ENCODE assay signal across 14 cellular contexts in genomic region chr6:154604120-154604519, GRCh38.
DNase-seq lines count a peak whose midpoint lies in the region; ATAC-seq, FAIRE-seq and TF ChIP-seq lines count a peak whose summit lies in the region.
"Had no signal": no experiment of that assay in that cellular context is flagged by ENCODE, and none has a peak within 500 bp of the region (broad histone marks: within the 10 kb centered on the region; RNA-seq: fewer than 3 reads in every experiment).

No MANE protein-coding gene starts in this region.

- TF ChIP-seq CTCF in GM10266 (IDR thresholded peaks at IDR 0.05; ENCODE audit: control insufficient read depth, insufficient read depth, low read depth, missing control alignments) (no peak), K562 (IDR thresholded peaks at IDR 0.05 in 2 of 3, conservative IDR thresholded peaks at IDR 0.05 in 1 of 3; ENCODE audit: insufficient read depth in 2 of 3, low read depth in 1 of 3, low read length in 3 of 3) (no peak)

- ATAC-seq in GM19043 (IDR thresholded peaks at IDR 0.05; ENCODE audit: low read depth, unreplicated experiment) (peak; percentile 37), HG03159 (IDR thresholded peaks at IDR 0.05; ENCODE audit: unreplicated experiment) (peak; percentile 37), K562 (peak; percentile 23; the same call in 2 of the 3 replicates), HG02970 (IDR thresholded peaks at IDR 0.05; ENCODE audit: low FRiP score, unreplicated experiment) (no peak), GM19397 (IDR thresholded peaks at IDR 0.05; ENCODE audit: unreplicated experiment) (no peak)

- H4K20me1 ChIP-seq in K562 (replicated peaks; ENCODE audit: control insufficient read depth, insufficient read depth, low read length) = no peaks in the 10 kb centered on the region

- no peak for FAIRE-seq in K562 (lab: Jason Lieb, UNC)

- no peak overlapping the region for H3K27ac ChIP-seq in K562 (ENCODE audit: extremely low read depth, low read depth, low read length)
- H3K27ac ChIP-seq: colonic mucosa, sigmoid colon had no signal

- no peak for TF ChIP-seq EP300 in K562 (IDR thresholded peaks at IDR 0.05; ENCODE audit: low read length)

- peaks cover 6 to 7% of the 10 kb centered on the region in 2 donors for H3K4me1 Mint-ChIP-seq in immature natural killer cell

- H3K27me3 ChIP-seq in K562 (ENCODE audit: control insufficient read depth in 2 of 2, insufficient read depth in 2 of 2, low read length in 2 of 2) = peaks cover 0 to 5% of the 10 kb centered on the region in 2 experiments; a peak in 3 of 5 replicates
- H3K27me3 ChIP-seq: BE2C, colonic mucosa, sigmoid colon had no signal

- peaks cover 0 to 6% of the 10 kb centered on the region in 2 experiments; a peak in 2 of 5 replicates for H3K4me1 ChIP-seq in K562 (replicated peaks in 1 of 2; ENCODE audit: control insufficient read depth in 2 of 2, insufficient read depth in 2 of 2, low read length in 2 of 2)
- H3K4me1 ChIP-seq: BE2C, colonic mucosa, sigmoid colon had no signal

- peak; percentile 27 for DNase-seq in GM10266 (ENCODE audit: extremely low spot score)
- no peak for DNase-seq in K562 (ENCODE audit: extremely low read depth in 1 of 4, low spot score in 3 of 4)
- DNase-seq in immature natural killer cell = no peak
- no peak for DNase-seq in NCI-H1417 (lab: John Stamatoyannopoulos, UW)
- DNase-seq: BE2C, colonic mucosa, NCI-H187, sigmoid colon had no signal

- H3K27me3 Mint-ChIP-seq in immature natural killer cell (ENCODE audit: low read depth in 3 of 3) = peaks cover 0 to 3% (median 2%) of the 10 kb centered on the region in 3 donors
- H3K27me3 Mint-ChIP-seq: stimulated activated naive CD8-positive, alpha-beta T cell treated with anti-CD3 and anti-CD28 coated beads, Interleukin-15, Interleukin-2, amounts not matched to agents 100 ng/mL and 50 ng/mL, for 24 hours had no signal

- H3K36me3 ChIP-seq in K562 (ENCODE audit: control insufficient read depth, insufficient read depth, low read length) = no peaks in the 10 kb centered on the region
- H3K36me3 ChIP-seq: BE2C, colonic mucosa, sigmoid colon had no signal

- no peaks in the 10 kb centered on the region for H3K9me3 ChIP-seq in K562 (replicated peaks; ENCODE audit: control insufficient read depth, insufficient read depth, low read depth, low read length)
- H3K9me3 ChIP-seq: BE2C, colonic mucosa, sigmoid colon had no signal

- no peak overlapping the region for H3K4me3 ChIP-seq in K562
- H3K4me3 ChIP-seq: colonic mucosa, sigmoid colon had no signal

- no peaks in the 10 kb centered on the region for H3K9me1 ChIP-seq in K562 (ENCODE audit: control insufficient read depth, insufficient read depth, low read length)

- no peak overlapping the region for H3K4me3 Mint-ChIP-seq in immature natural killer cell
- H3K4me3 Mint-ChIP-seq: neural crest cell; stimulated activated naive CD8-positive, alpha-beta T cell treated with anti-CD3 and anti-CD28 coated beads, Interleukin-15, Interleukin-2, amounts not matched to agents 100 ng/mL and 50 ng/mL, for 24 hours had no signal

- POLR2A ChIA-PET in K562 (lab: Yijun Ruan, JAX) = no interaction called here

- H3K79me2 ChIP-seq in K562 (ENCODE audit: control insufficient read depth, insufficient read depth, low read length) = no peaks in the 10 kb centered on the region

- 49% methylated on average over 8 of the region's 8 CpGs for WGBS in K562 (ENCODE audit: insufficient coverage, low coverage, missing lambda C conversion rate)

- peak overlapping the region; percentile 21; the same call in 1 of the 2 replicates for H2AFZ ChIP-seq in K562 (ENCODE audit: low read depth, low read length)

- no peak for TF ChIP-seq POLR2A in K562 (conservative IDR thresholded peaks at IDR 0.05)

- H3K27ac Mint-ChIP-seq in immature natural killer cell = no peak overlapping the region

- H3K9me3 Mint-ChIP-seq in immature natural killer cell = no peaks in the 10 kb centered on the region
- H3K9me3 Mint-ChIP-seq: stimulated activated naive CD8-positive, alpha-beta T cell treated with anti-CD3 and anti-CD28 coated beads, Interleukin-15, Interleukin-2, amounts not matched to agents 100 ng/mL and 50 ng/mL, for 24 hours had no signal

- no peaks in the 10 kb centered on the region for H3K36me3 Mint-ChIP-seq in immature natural killer cell

- intact Hi-C loops in K562 (cut with micrococcal nuclease) = no loop called here

- CTCF ChIA-PET in K562 (lab: Yijun Ruan, JAX; ENCODE audit: low intra/inter-chr PET ratio) = no interaction called here

- in situ Hi-C loops in K562 (cut with MboI) = no loop called here

- H3K4me2 ChIP-seq in K562 (ENCODE audit: insufficient read depth, low read length) = no peak overlapping the region

- H3K9ac ChIP-seq in K562 (ENCODE audit: insufficient read depth in 1 of 2, low read depth in 2 of 2, low read length in 2 of 2) = no peak overlapping the region

- TF ChIP-seq RAD21 in K562 (CRISPR knock-in tag; conservative IDR thresholded peaks at IDR 0.05 in 1 of 2, IDR thresholded peaks at IDR 0.05 in 1 of 2) = no peak

- BruUV-seq in K562 (replicated peaks; lab: Mats Ljungman, UMichigan) = no TSS peak

TF ChIP-seq in K562, 482 proteins besides CTCF, POLR2A, EP300 and RAD21:
- TF ChIP-seq BDP1 (IDR thresholded peaks at IDR 0.05; ENCODE audit: insufficient read depth, insufficient read length) (no peak), ZNF253 (CRISPR knock-in tag; conservative IDR thresholded peaks at IDR 0.05) (no peak), DACH1 (IDR thresholded peaks at IDR 0.05; ENCODE audit: partially characterized antibody) (no peak), PML (IDR thresholded peaks at IDR 0.05; ENCODE audit: low read length) (no peak), EWSR1 (IDR thresholded peaks at IDR 0.05; ENCODE audit: borderline replicate concordance, low read depth, partially characterized antibody) (no peak), IFI16 (CRISPR knock-in tag; IDR thresholded peaks at IDR 0.05) (no peak), ZBTB43 (CRISPR knock-in tag; IDR thresholded peaks at IDR 0.05) (no peak), PBX2 (CRISPR knock-in tag; IDR thresholded peaks at IDR 0.05; ENCODE audit: low read depth) (no peak), PBX2 (tag; conservative IDR thresholded peaks at IDR 0.05; ENCODE audit: low read depth) (no peak), ZFP1 (CRISPR knock-in tag; IDR thresholded peaks at IDR 0.05) (no peak), NR2F6 (CRISPR knock-in tag; IDR thresholded peaks at IDR 0.05) (no peak), ARID4B (CRISPR knock-in tag; IDR thresholded peaks at IDR 0.05) (no peak)

Comparison
In these comparisons a context has a peak if more than half of its experiments do, and no peak if none do; other contexts are left out.
1. ATAC-seq: peak in GM19043 (single experiment), HG03159 (single experiment) and K562 (single experiment); none in HG02970 (single experiment) and GM19397 (single experiment).